1 cellular context compared by ENCODE assay signal in genomic region chr1:46533179-46533864, GRCh38.
TF ChIP-seq lines count a peak whose summit lies in the region.

No MANE protein-coding gene starts in this region.

TF ChIP-seq in H1, 55 proteins besides CTCF, POLR2A, EP300 and RAD21:
- TF ChIP-seq GABPA (IDR thresholded peaks at IDR 0.05; ENCODE audit: borderline replicate concordance, insufficient read depth, low read length), result peak; percentile 77; the same call in 1 of the 2 replicates
- no peak for TF ChIP-seq SP1 (IDR thresholded peaks at IDR 0.05; ENCODE audit: low read depth, low read length)
- peak; percentile 82 for TF ChIP-seq EZH2 (IDR thresholded peaks at IDR 0.05; ENCODE audit: low read depth, low read length, severe bottlenecking)
- no peak for TF ChIP-seq SIRT6 (IDR thresholded peaks at IDR 0.05; ENCODE audit: low read length)
- TF ChIP-seq MAX (IDR thresholded peaks at IDR 0.05), result peak; percentile 31; the same call in 1 of the 2 replicates
- peak; percentile 65 for TF ChIP-seq KDM4A (IDR thresholded peaks at IDR 0.05; ENCODE audit: low read depth, low read length, severe bottlenecking)
- no peak for TF ChIP-seq SP4 (IDR thresholded peaks at IDR 0.05; ENCODE audit: low read length)
- TF ChIP-seq SP2 (IDR thresholded peaks at IDR 0.05; ENCODE audit: low read length), result no peak
- peak; percentile 63; the same call in 1 of the 2 replicates for TF ChIP-seq TBP (IDR thresholded peaks at IDR 0.05; ENCODE audit: low read depth, low read length)
- no peak for TF ChIP-seq E2F6 (IDR thresholded peaks at IDR 0.05)
- peak; percentile 88 for TF ChIP-seq SUZ12 (IDR thresholded peaks at IDR 0.05; ENCODE audit: low read length)
